ENCODE assay signal across 7 cellular contexts in the genomic region with DNA sequence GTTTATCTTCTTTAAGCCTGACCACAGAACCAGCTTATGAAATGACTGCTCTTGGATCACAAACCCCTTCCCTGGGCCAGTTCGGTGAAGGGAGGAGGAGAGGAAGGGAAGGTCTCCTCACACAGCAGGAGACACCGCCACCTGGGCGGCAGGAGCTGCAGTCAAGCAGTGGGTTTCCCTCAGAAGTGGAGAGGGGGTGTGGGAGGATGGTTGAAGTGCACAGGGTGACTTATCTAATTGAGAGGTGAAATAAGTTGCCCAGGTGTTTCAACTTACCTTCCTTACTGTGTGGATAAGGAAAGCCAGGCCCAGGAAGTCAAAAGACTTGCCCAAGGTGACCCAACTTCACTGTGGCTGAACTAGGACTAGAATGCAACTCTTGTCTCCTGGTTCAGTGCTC.
"Had no signal": no experiment of that assay in that cellular context is flagged by ENCODE, and none has a peak within 500 bp of the region (broad histone marks: within the 10 kb centered on the region; RNA-seq: fewer than 3 reads in every experiment).

No MANE protein-coding gene starts in this region.

- H3K4me2 ChIP-seq: KMS-11 had no signal

- H3K9ac ChIP-seq: KMS-11 had no signal

- ATAC-seq: K562 had no signal

- DNase-seq: IMR-90, KBM-7, KG1 had no signal

- H3K4me3 ChIP-seq: K562 had no signal

- FAIRE-seq: HTR-8/SVneo, K562 had no signal

- H3K27ac ChIP-seq: HL-60, KMS-11 had no signal
